ENCODE assay signal across 24 cellular contexts in genomic region chr2:627926-628560, GRCh38. TPM values are rescaled to one million over a fixed set of nuclear protein-coding genes. Genes with fewer than 3 reads are reported as not detected.
A peak's percentile ranks its signal among the peaks of the same experiment; 100 is the strongest.
DNase-seq lines count a peak whose midpoint lies in the region; ATAC-seq and TF ChIP-seq lines count a peak whose summit lies in the region.
"Had no signal": no experiment of that assay in that cellular context is flagged by ENCODE, and none has a peak within 500 bp of the region (broad histone marks: within the 10 kb centered on the region; RNA-seq: fewer than 3 reads in every experiment).

No MANE protein-coding gene starts in this region.

- POLR2A ChIA-PET in PC-3 (lab: Charles Lee; ENCODE audit: unreplicated experiment): no interaction called here

- H3K4me2 ChIP-seq in PC-3 (ENCODE audit: low read length): peak overlapping the region; percentile 70
- H3K4me2 ChIP-seq: BLaER1 treated with 17β-estradiol and CSF1 and Interleukin-3, amounts not matched to agents 10 nM and 100 nM had no signal

- no peaks in the 10 kb centered on the region for H4K20me1 ChIP-seq in PC-3 (ENCODE audit: low read length)
- H4K20me1 ChIP-seq: BLaER1 treated with 17β-estradiol and CSF1 and Interleukin-3, amounts not matched to agents 10 nM and 100 nM had no signal

- peak overlapping the region; percentile 78 for H2AFZ ChIP-seq in PC-3 (ENCODE audit: low read length)

- CTCF ChIA-PET in PC-3 (lab: Charles Lee): no interaction called here

- H3K9me3 ChIP-seq in right atrium auricular region (no peaks in the 10 kb centered on the region), PC-3 (ENCODE audit: low read length) (no peaks in the 10 kb centered on the region), esophagus muscularis mucosa (peaks cover 0 to 8% (median 0%) of the 10 kb centered on the region in 4 donors)
- H3K9me3 ChIP-seq: A549; BLaER1 treated with 17β-estradiol and CSF1 and Interleukin-3, amounts not matched to agents 10 nM and 100 nM had no signal

- no peaks in the 10 kb centered on the region for H3K36me3 ChIP-seq in right atrium auricular region
- H3K36me3 ChIP-seq in PC-3 (ENCODE audit: low read depth, low read length): no peaks in the 10 kb centered on the region
- H3K36me3 ChIP-seq in esophagus muscularis mucosa: no peaks in the 10 kb centered on the region
- H3K36me3 ChIP-seq: BLaER1 treated with 17β-estradiol and CSF1 and Interleukin-3, amounts not matched to agents 10 nM and 100 nM had no signal

- 82% methylated on average over 13 of the region's 13 CpGs for WGBS in esophagus muscularis mucosa

- TF ChIP-seq EP300 in esophagus muscularis mucosa (IDR thresholded peaks at IDR 0.05): no peak

- no TSS peak for BruUV-seq in PC-3 (replicated peaks; lab: Mats Ljungman, UMichigan)

- no peak overlapping the region for H3K4me3 ChIP-seq in right atrium auricular region
- peak overlapping the region; percentile 58; the same call in 1 of the 2 replicates for H3K4me3 ChIP-seq in PC-3 (ENCODE audit: low read length)
- no peak overlapping the region for H3K4me3 ChIP-seq in esophagus muscularis mucosa
- H3K4me3 ChIP-seq: A549; BLaER1 treated with 17β-estradiol and CSF1 and Interleukin-3, amounts not matched to agents 10 nM and 100 nM; GM12878 had no signal

- no peaks in the 10 kb centered on the region for H3K9me2 ChIP-seq in PC-3 (replicated peaks; ENCODE audit: low read length)

- TF ChIP-seq POLR2A in esophagus muscularis mucosa (IDR thresholded peaks at IDR 0.05; ENCODE audit: low read depth): no peak
- no peak for TF ChIP-seq POLR2A in erythroblast (IDR thresholded peaks at IDR 0.05; ENCODE audit: low read length)

- H3K27me3 ChIP-seq in right atrium auricular region: no peaks in the 10 kb centered on the region
- H3K27me3 ChIP-seq in PC-3 (ENCODE audit: low read length): no peaks in the 10 kb centered on the region
- peaks cover 0 to 7% (median 0%) of the 10 kb centered on the region in 4 donors for H3K27me3 ChIP-seq in esophagus muscularis mucosa
- H3K27me3 ChIP-seq: BLaER1 treated with 17β-estradiol and CSF1 and Interleukin-3, amounts not matched to agents 10 nM and 100 nM had no signal

- no peaks in the 10 kb centered on the region for H3K4me1 ChIP-seq in right atrium auricular region
- H3K4me1 ChIP-seq in PC-3 (ENCODE audit: insufficient read depth, low read length): peaks cover 12% of the 10 kb centered on the region
- H3K4me1 ChIP-seq in esophagus muscularis mucosa: no peaks in the 10 kb centered on the region
- H3K4me1 ChIP-seq: A549; BLaER1 treated with 17β-estradiol and CSF1 and Interleukin-3, amounts not matched to agents 10 nM and 100 nM had no signal

- H3F3A ChIP-seq in PC-3 (ENCODE audit: low read length, unreplicated experiment): peaks cover 3% of the 10 kb centered on the region

- peak overlapping the region; percentile 32 for H3K9ac ChIP-seq in PC-3 (ENCODE audit: low read length)
- H3K9ac ChIP-seq: BLaER1 treated with 17β-estradiol and CSF1 and Interleukin-3, amounts not matched to agents 10 nM and 100 nM had no signal

- H3K79me2 ChIP-seq in PC-3 (ENCODE audit: low read length): no peaks in the 10 kb centered on the region

- no peak for ATAC-seq in left cardiac atrium
- ATAC-seq in PC-3: no peak
- ATAC-seq in HG03039 (IDR thresholded peaks at IDR 0.05; ENCODE audit: unreplicated experiment): no peak
- ATAC-seq: GM12878 had no signal

- H3K27ac ChIP-seq in right atrium auricular region (no peak overlapping the region), PC-3 (ENCODE audit: low read length) (peak overlapping the region; percentile 92), esophagus muscularis mucosa (replicated peaks in 1 of 4) (no peak overlapping the region)
- H3K27ac ChIP-seq: A549; BLaER1 treated with 17β-estradiol and CSF1 and Interleukin-3, amounts not matched to agents 10 nM and 100 nM; RWPE1 had no signal

- intact Hi-C loops in left cardiac atrium (cut with DNase I) (no loop called here), PC-3 (cut with micrococcal nuclease) (loop anchor here (5.0 kb wide), 1 partner anchor 41 kb away; no protein-coding TSS in a partner anchor), esophagus muscularis mucosa (cut with DNase I) (no loop called here)

- peak; percentile 18 for DNase-seq in right atrium auricular region (ENCODE audit: low spot score)
- DNase-seq in left cardiac atrium: no peak
- DNase-seq in PC-3: no peak
- peak; percentile 70 for DNase-seq in esophagus muscularis mucosa (ENCODE audit: extremely low spot score)
- no peak for DNase-seq in erythroblast (lab: John Stamatoyannopoulos, UW)
- DNase-seq in NCI-H2107 (lab: John Stamatoyannopoulos, UW): no peak
- DNase-seq: AML-193; CD4-positive, alpha-beta memory T cell; COR-L47; DMS 273 treated with DMSO at 0.1 percent for 48 hours; DMS79; EL; GDM1; HCEC 1CT; NCI-H1105 treated with DMSO at 0.1 percent for 48 hours; NCI-H146; NCI-H1930; NCI-H446 treated with DMSO at 0.1 percent for 48 hours; SHP77 had no signal

- TF ChIP-seq CTCF in right atrium auricular region (IDR thresholded peaks at IDR 0.05) (no peak), PC-3 (conservative IDR thresholded peaks at IDR 0.05; ENCODE audit: low read depth, low read length) (no peak), esophagus muscularis mucosa (IDR thresholded peaks at IDR 0.05) (no peak)

RNA-seq across cellular contexts. Expression of gene TMEM18, which starts 49.2 kb away (rescaled TPM):
- total RNA-seq in right atrium auricular region: 10 to 100 TPM in 1 of 2 donors, 1 to 10 TPM in 1; 7.6 to 11.9 TPM
- total RNA-seq in left cardiac atrium: 10 to 100 TPM; 12.2 to 16.1 TPM
- total RNA-seq in PC-3 (2014; rRNA removed): 25.5 and 30.8 TPM in 2 replicates
- total RNA-seq in esophagus muscularis mucosa: 10 to 100 TPM in 2 of 4 donors, 1 to 10 TPM in 2; 8.7 to 27.3 (median 10.2) TPM

Comparison
In these comparisons a context has a peak if more than half of its experiments do, and no peak if none do; other contexts are left out.
1. DNase-seq: peak in right atrium auricular region (single experiment) and esophagus muscularis mucosa (single experiment); none in left cardiac atrium (single experiment), PC-3 (single experiment), erythroblast (0 of 2) and NCI-H2107 (single experiment).